17 cellular contexts compared by ENCODE assay signal in the genomic region with DNA sequence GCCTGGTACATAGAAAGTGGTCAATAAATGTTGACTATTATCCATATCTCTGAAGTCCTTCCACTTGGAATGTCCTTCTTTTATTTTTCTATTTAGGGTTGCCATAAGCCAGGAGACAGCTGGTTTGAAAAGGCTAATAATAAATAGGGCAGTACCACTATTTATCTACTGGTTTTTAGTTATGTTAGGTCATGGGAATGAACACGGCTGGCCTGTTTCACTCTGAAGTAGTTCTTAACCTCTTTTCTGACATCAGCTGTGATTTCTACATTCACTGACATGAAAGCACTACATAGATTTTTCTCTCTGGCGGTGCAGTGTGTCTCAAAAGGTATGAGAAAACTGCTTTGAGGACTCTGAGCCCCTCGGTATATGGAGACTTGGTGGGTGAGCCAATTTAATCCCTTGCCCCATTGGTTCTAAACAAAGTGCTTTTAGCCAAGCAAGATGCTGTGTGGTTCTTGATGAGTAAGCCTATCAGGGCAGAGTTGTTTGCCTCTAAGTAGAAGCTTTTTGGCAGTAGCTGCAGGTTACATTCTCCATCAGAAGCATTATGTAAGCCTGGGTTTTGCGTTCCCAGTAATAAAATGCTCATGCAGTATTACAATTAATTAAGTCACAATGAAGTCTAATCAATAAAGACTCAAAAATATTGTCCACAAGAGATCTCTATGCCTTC. TPM values are rescaled to one million over a fixed set of nuclear protein-coding genes. Genes with fewer than 3 reads are reported as not detected.
DNase-seq lines count a peak whose midpoint lies in the region; ATAC-seq, FAIRE-seq and TF ChIP-seq lines count a peak whose summit lies in the region.
"Had no signal": no experiment of that assay in that cellular context is flagged by ENCODE, and none has a peak within 500 bp of the region (broad histone marks: within the 10 kb centered on the region; RNA-seq: fewer than 3 reads in every experiment).

No MANE protein-coding gene starts in this region.

- no peak overlapping the region for H3K4me3 Mint-ChIP-seq in activated naive CD8-positive, alpha-beta T cell
- H3K4me3 Mint-ChIP-seq in activated naive CD8-positive, alpha-beta T cell treated with anti-CD3 and anti-CD28 coated beads, Interleukin-2, amount 50 U/mL, for 24 hours: no peak overlapping the region
- H3K4me3 Mint-ChIP-seq: dendritic cell treated with granulocyte-macrophage colony-stimulating factor and Interleukin-4, amounts not matched to agents 40 ng/mL and 50 ng/mL, for 4 days; HFFc6 had no signal

- CTCF ChIA-PET in HepG2 (lab: Yijun Ruan, JAX; ENCODE audit: low intra/inter-chr PET ratio, low total read pairs): no interaction called here

- H3K27ac ChIP-seq in muscle layer of duodenum (ENCODE audit: low read length) (peak overlapping the region; percentile 67), aorta (ENCODE audit: low read depth in 1 of 2, low read length in 2 of 2) (no peak overlapping the region), HepG2 (ENCODE audit: extremely low read length, insufficient read depth, low read length) (no peak overlapping the region)

- H3K9me3 Mint-ChIP-seq in activated naive CD8-positive, alpha-beta T cell (ENCODE audit: low read depth): no peaks in the 10 kb centered on the region
- no peaks in the 10 kb centered on the region for H3K9me3 Mint-ChIP-seq in activated naive CD8-positive, alpha-beta T cell treated with anti-CD3 and anti-CD28 coated beads, Interleukin-2, amount 50 U/mL, for 24 hours
- H3K9me3 Mint-ChIP-seq: dendritic cell treated with granulocyte-macrophage colony-stimulating factor and Interleukin-4, amounts not matched to agents 40 ng/mL and 50 ng/mL, for 4 days; HFFc6 had no signal

- WGBS in aorta, 2 donors: 33 to 44% methylated on average over 4 of the region's 4 CpGs
- WGBS in HepG2 (ENCODE audit: low lambda C conversion rate): 92% methylated on average over 4 of the region's 4 CpGs

- no peaks in the 10 kb centered on the region for H4K20me1 ChIP-seq in HepG2 (ENCODE audit: insufficient read depth, low read length)

- intact Hi-C loops in aorta (cut with DNase I) (loop anchor here in 1 of 2 donors (5.0 kb wide), 1 partner anchor 346 kb away; a partner anchor contains a TSS), HepG2 (cut with micrococcal nuclease; ENCODE audit: unreplicated experiment) (no loop called here)

- FAIRE-seq in HepG2 (lab: Jason Lieb, UNC): no peak
- FAIRE-seq: GM12891 had no signal

- no peak overlapping the region for H2AFZ ChIP-seq in HepG2 (ENCODE audit: low read length)

- POLR2A ChIA-PET in HepG2 (lab: Yijun Ruan, JAX): no interaction called here

- in situ Hi-C loops in HepG2 (cut with HindIII; ENCODE audit: extremely low pct_ligation_motif_present, low pct_unique_long_range_greater_than_20kb): no loop called here

- no peak for TF ChIP-seq CTCF in fibroblast of the aortic adventitia (IDR thresholded peaks at IDR 0.05; ENCODE audit: insufficient read depth, low read length)
- no peak for TF ChIP-seq CTCF in GM10266 (IDR thresholded peaks at IDR 0.05; ENCODE audit: control insufficient read depth, insufficient read depth, low read depth, missing control alignments)
- no peak for TF ChIP-seq CTCF in HepG2 (CRISPR knock-in tag; IDR thresholded peaks at IDR 0.05)

- H3K9ac ChIP-seq in HepG2 (ENCODE audit: insufficient read depth, low read depth, low read length): no peak overlapping the region

- no peak for TF ChIP-seq RAD21 in HepG2 (CRISPR knock-in tag; IDR thresholded peaks at IDR 0.05)

- H3K4me3 ChIP-seq in fibroblast of the aortic adventitia (ENCODE audit: low read depth, low read length) (no peak overlapping the region), muscle layer of duodenum (ENCODE audit: low read depth in 1 of 2, low read length in 2 of 2) (peak overlapping the region in 1 of 2 donors; percentile 9), aorta (ENCODE audit: low read length in 2 of 2) (no peak overlapping the region), HepG2 (replicated peaks in 1 of 3; ENCODE audit: insufficient read depth in 1 of 3, low read depth in 2 of 3, low read length in 3 of 3) (no peak overlapping the region)
- H3K4me3 ChIP-seq: upper lobe of left lung had no signal

- H3K4me1 ChIP-seq in muscle layer of duodenum (ENCODE audit: control insufficient read depth in 1 of 2, insufficient read depth in 2 of 2, low read length in 2 of 2): peaks cover 0 to 17% of the 10 kb centered on the region in 2 donors
- H3K4me1 ChIP-seq in aorta (ENCODE audit: control insufficient read depth in 1 of 2, insufficient read depth in 2 of 2, low read length in 2 of 2): no peaks in the 10 kb centered on the region
- peaks cover 25% of the 10 kb centered on the region for H3K4me1 ChIP-seq in HepG2 (ENCODE audit: insufficient read depth, low read length)

- TF ChIP-seq EP300 in HepG2 (IDR thresholded peaks at IDR 0.05; ENCODE audit: low read depth in 2 of 2, low read length in 2 of 2) (no peak), HepG2 (CRISPR knock-in tag; IDR thresholded peaks at IDR 0.05; ENCODE audit: borderline replicate concordance) (no peak)

- no TSS peak for BruUV-seq in HepG2 (replicated peaks; lab: Mats Ljungman, UMichigan)

- H3K36me3 Mint-ChIP-seq in activated naive CD8-positive, alpha-beta T cell: peaks cover 8% of the 10 kb centered on the region
- H3K36me3 Mint-ChIP-seq in activated naive CD8-positive, alpha-beta T cell treated with anti-CD3 and anti-CD28 coated beads, Interleukin-2, amount 50 U/mL, for 24 hours (ENCODE audit: low read depth): no peaks in the 10 kb centered on the region

- no peaks in the 10 kb centered on the region for H3K79me2 ChIP-seq in HepG2 (ENCODE audit: insufficient read depth, low read length)

- H3K36me3 ChIP-seq in muscle layer of duodenum (ENCODE audit: control insufficient read depth in 1 of 2, insufficient read depth in 2 of 2, low read length in 2 of 2) (peaks cover 0 to 3% of the 10 kb centered on the region in 2 donors), aorta (ENCODE audit: control insufficient read depth in 1 of 2, insufficient read depth in 2 of 2, low read length in 1 of 2) (peaks cover 0 to 2% of the 10 kb centered on the region in 2 donors), HepG2 (replicated peaks in 1 of 2; ENCODE audit: control insufficient read depth in 1 of 2, insufficient read depth in 2 of 2, low read length in 2 of 2) (peaks cover 3 to 4% of the 10 kb centered on the region in 2 experiments; a peak in 2 of 5 replicates)

- no peak for DNase-seq in activated naive CD8-positive, alpha-beta T cell treated with anti-CD3 and anti-CD28 coated beads, Interleukin-2, amount 50 U/mL, for 24 hours
- DNase-seq in fibroblast of the aortic adventitia (ENCODE audit: low read depth): peak; percentile 83
- no peak for DNase-seq in aorta
- no peak for DNase-seq in 8988T
- DNase-seq in GM10266 (ENCODE audit: extremely low spot score): no peak
- no peak for DNase-seq in HepG2 (ENCODE audit: low spot score)
- DNase-seq: activated CD4-positive, alpha-beta T cell treated with anti-CD3 and anti-CD28 coated beads, Interleukin-2, amount 50 U/mL, for 1 hour; activated gamma-delta T cell; HFFc6; upper lobe of left lung had no signal

- H3K4me1 Mint-ChIP-seq in activated naive CD8-positive, alpha-beta T cell (ENCODE audit: low read depth): peaks cover 17% of the 10 kb centered on the region
- H3K4me1 Mint-ChIP-seq in activated naive CD8-positive, alpha-beta T cell treated with anti-CD3 and anti-CD28 coated beads, Interleukin-2, amount 50 U/mL, for 24 hours: peaks cover 29% of the 10 kb centered on the region

- H3K9me3 ChIP-seq in muscle layer of duodenum (ENCODE audit: control insufficient read depth in 1 of 2, low read length in 2 of 2): no peaks in the 10 kb centered on the region
- no peaks in the 10 kb centered on the region for H3K9me3 ChIP-seq in aorta (ENCODE audit: control insufficient read depth, low read length)
- no peaks in the 10 kb centered on the region for H3K9me3 ChIP-seq in HepG2 (ENCODE audit: low read length)
- H3K9me3 ChIP-seq: upper lobe of left lung had no signal

- H3K27me3 Mint-ChIP-seq in activated naive CD8-positive, alpha-beta T cell: no peaks in the 10 kb centered on the region
- no peaks in the 10 kb centered on the region for H3K27me3 Mint-ChIP-seq in activated naive CD8-positive, alpha-beta T cell treated with anti-CD3 and anti-CD28 coated beads, Interleukin-2, amount 50 U/mL, for 24 hours
- H3K27me3 Mint-ChIP-seq: dendritic cell treated with granulocyte-macrophage colony-stimulating factor and Interleukin-4, amounts not matched to agents 40 ng/mL and 50 ng/mL, for 4 days had no signal

- H3K4me2 ChIP-seq in HepG2 (ENCODE audit: low read depth, low read length): no peak overlapping the region

- peak overlapping the region; percentile 23 for H3K27ac Mint-ChIP-seq in activated naive CD8-positive, alpha-beta T cell
- no peak overlapping the region for H3K27ac Mint-ChIP-seq in activated naive CD8-positive, alpha-beta T cell treated with anti-CD3 and anti-CD28 coated beads, Interleukin-2, amount 50 U/mL, for 24 hours
- H3K27ac Mint-ChIP-seq: dendritic cell treated with granulocyte-macrophage colony-stimulating factor and Interleukin-4, amounts not matched to agents 40 ng/mL and 50 ng/mL, for 4 days; HFFc6 had no signal

- H3K27me3 ChIP-seq in muscle layer of duodenum (ENCODE audit: low read depth, low read length): no peaks in the 10 kb centered on the region
- no peaks in the 10 kb centered on the region for H3K27me3 ChIP-seq in aorta (ENCODE audit: control insufficient read depth in 1 of 2, insufficient read depth in 2 of 2, low read length in 1 of 2)
- no peaks in the 10 kb centered on the region for H3K27me3 ChIP-seq in HepG2 (ENCODE audit: control insufficient read depth in 1 of 2, insufficient read depth in 2 of 2, low read length in 2 of 2)
- H3K27me3 ChIP-seq: upper lobe of left lung had no signal

- TF ChIP-seq POLR2A in HepG2 (IDR thresholded peaks at IDR 0.05; ENCODE audit: insufficient read depth in 1 of 2, low read depth in 2 of 2, low read length in 2 of 2): no peak

- no peak for ATAC-seq in activated naive CD8-positive, alpha-beta T cell treated with anti-CD3 and anti-CD28 coated beads, Interleukin-2, amount 50 U/mL, for 24 hours
- ATAC-seq in aorta (ENCODE audit: low FRiP score): peak; percentile 26
- ATAC-seq in HepG2: no peak

RNA-seq across cellular contexts. Expression of a gene that starts 48.7 kb away (rescaled TPM):
- total RNA-seq in fibroblast of the aortic adventitia (ENCODE audit: low replicate concordance) (0.72 and 70.3 TPM in 2 replicates), aorta (not detected), HepG2 (2016; rRNA removed; fragmentation: Illumina TruSeq; extraction: Trizol) (2,184 and 5,485 TPM in 2 replicates)
- polyA plus RNA-seq in aorta (100 to 1,000 TPM in 1 of 2 donors, 1 to 10 TPM in 1; 1.2 to 416 TPM), HepG2 (2011; rRNA removed) (1,973 and 2,476 TPM in 2 replicates)
- 1,658 and 1,910 TPM in 2 replicates for total RNA-seq in HepG2 (2016; cell fraction: cytosol; rRNA removed; fragmentation: Illumina TruSeq; extraction: Trizol; ENCODE audit: low read depth)
- 2,147 and 5,523 TPM in 2 replicates for total RNA-seq in HepG2 (2016; cell fraction: insoluble cytoplasmic fraction; rRNA removed; fragmentation: Illumina TruSeq; extraction: Trizol)
- total RNA-seq in HepG2 (2016; cell fraction: membrane; rRNA removed; fragmentation: Illumina TruSeq; extraction: Trizol): 1,317 and 1,654 TPM in 2 replicates
- 3,708 and 4,228 TPM in 2 replicates for total RNA-seq in HepG2 (2016; cell fraction: nucleus; rRNA removed; fragmentation: Illumina TruSeq; extraction: Trizol)
- polyA plus RNA-seq in HepG2 (2011; cell fraction: cytosol; rRNA removed): 3,263 and 3,859 TPM in 2 replicates
- 1,542 and 1,981 TPM in 2 replicates for polyA plus RNA-seq in HepG2 (2011; cell fraction: nucleus; rRNA removed)
- polyA plus RNA-seq in HepG2 (2012): 3,117 and 3,837 TPM in 2 replicates
- polyA plus RNA-seq in HepG2 (2016; cell fraction: cytosol; fragmentation: Illumina TruSeq; extraction: Trizol; ENCODE audit: low read depth): 1,826 and 2,113 TPM in 2 replicates
- 1,773 and 1,785 TPM in 2 replicates for polyA plus RNA-seq in HepG2 (2016; cell fraction: insoluble cytoplasmic fraction; fragmentation: Illumina TruSeq; extraction: Trizol; ENCODE audit: low read depth)
- 1,154 and 1,399 TPM in 2 replicates for polyA plus RNA-seq in HepG2 (2016; cell fraction: membrane; fragmentation: Illumina TruSeq; extraction: Trizol; ENCODE audit: low read depth)
- 5,783 and 6,817 TPM in 2 replicates for polyA plus RNA-seq in HepG2 (2016; cell fraction: nucleus; fragmentation: Illumina TruSeq; extraction: Trizol; ENCODE audit: insufficient read depth, low read depth)
- 0.49 and 910 TPM in 2 replicates for polyA minus RNA-seq in HepG2 (2011; rRNA and poly(A)+ RNA removed; ENCODE audit: low replicate concordance)
- 1,155 and 1,457 TPM in 2 replicates for polyA minus RNA-seq in HepG2 (2011; cell fraction: cytosol; rRNA and poly(A)+ RNA removed)
- 210 and 319 TPM in 2 replicates for polyA minus RNA-seq in HepG2 (2011; cell fraction: nucleus; rRNA and poly(A)+ RNA removed)
- total RNA-seq: HFFc6, LHCN-M2 had no signal

RNA-seq across cellular contexts. Expression of a gene that starts 56.4 kb away (rescaled TPM):
- total RNA-seq in fibroblast of the aortic adventitia (ENCODE audit: low replicate concordance): not detected in 2 replicates
- not detected for total RNA-seq in aorta
- polyA plus RNA-seq in aorta: 100 to 1,000 TPM in 1 of 2 donors, not detected in 1; 335 TPM
- total RNA-seq in HepG2 (2016; rRNA removed; fragmentation: Illumina TruSeq; extraction: Trizol): 179 and 314 TPM in 2 replicates
- total RNA-seq in HepG2 (2016; cell fraction: cytosol; rRNA removed; fragmentation: Illumina TruSeq; extraction: Trizol; ENCODE audit: low read depth): 470 and 617 TPM in 2 replicates
- total RNA-seq in HepG2 (2016; cell fraction: insoluble cytoplasmic fraction; rRNA removed; fragmentation: Illumina TruSeq; extraction: Trizol): 191 and 310 TPM in 2 replicates
- 250 and 324 TPM in 2 replicates for total RNA-seq in HepG2 (2016; cell fraction: membrane; rRNA removed; fragmentation: Illumina TruSeq; extraction: Trizol)
- total RNA-seq in HepG2 (2016; cell fraction: nucleus; rRNA removed; fragmentation: Illumina TruSeq; extraction: Trizol): 211 and 238 TPM in 2 replicates
- 687 and 1,005 TPM in 2 replicates for polyA plus RNA-seq in HepG2 (2011; rRNA removed)
- polyA plus RNA-seq in HepG2 (2011; cell fraction: cytosol; rRNA removed): 944 and 988 TPM in 2 replicates
- polyA plus RNA-seq in HepG2 (2011; cell fraction: nucleus; rRNA removed): 255 and 392 TPM in 2 replicates
- polyA plus RNA-seq in HepG2 (2012): 921 and 1,213 TPM in 2 replicates
- 724 and 925 TPM in 2 replicates for polyA plus RNA-seq in HepG2 (2016; cell fraction: cytosol; fragmentation: Illumina TruSeq; extraction: Trizol; ENCODE audit: low read depth)
- 243 and 253 TPM in 2 replicates for polyA plus RNA-seq in HepG2 (2016; cell fraction: insoluble cytoplasmic fraction; fragmentation: Illumina TruSeq; extraction: Trizol; ENCODE audit: low read depth)
- polyA plus RNA-seq in HepG2 (2016; cell fraction: membrane; fragmentation: Illumina TruSeq; extraction: Trizol; ENCODE audit: low read depth): 332 and 399 TPM in 2 replicates
- polyA plus RNA-seq in HepG2 (2016; cell fraction: nucleus; fragmentation: Illumina TruSeq; extraction: Trizol; ENCODE audit: insufficient read depth, low read depth): 479 and 488 TPM in 2 replicates
- 493 TPM in 1 of 2 replicates, not detected in the other for polyA minus RNA-seq in HepG2 (2011; rRNA and poly(A)+ RNA removed; ENCODE audit: low replicate concordance)
- 182 and 185 TPM in 2 replicates for polyA minus RNA-seq in HepG2 (2011; cell fraction: cytosol; rRNA and poly(A)+ RNA removed)
- 38.8 and 66.1 TPM in 2 replicates for polyA minus RNA-seq in HepG2 (2011; cell fraction: nucleus; rRNA and poly(A)+ RNA removed)
- total RNA-seq: HFFc6; LHCN-M2; skeletal muscle tissue; T-helper 1 cell treated with Interleukin-12 subunit alpha and Interleukin-12 subunit beta and Interleukin-4 antibody, amounts not matched to agents 30 ng/mL and 1 ng/mL, for 36 hours had no signal

Comparison
In these comparisons a context has a peak if more than half of its experiments do, and no peak if none do; other contexts are left out.
1. RNA of a gene that starts 48.7 kb away (total RNA-seq): 1,317 to 5,523 TPM in HepG2; 0.72 to 70.3 TPM in fibroblast of the aortic adventitia and not detected in aorta; every median in the first group is over 10 times any median in the second.
2. RNA of a gene that starts 56.4 kb away (total RNA-seq): 179 to 617 TPM in HepG2; not detected in fibroblast of the aortic adventitia and not detected in aorta; every median in the first group is over 100 times any median in the second.